In genomic region chr4:165079476-165079875, GRCh38 we compare ENCODE assay signal across 12 cellular contexts. TPM values are rescaled to one million over a fixed set of nuclear protein-coding genes. Genes with fewer than 3 reads are reported as not detected.
DNase-seq lines count a peak whose midpoint lies in the region; ATAC-seq and TF ChIP-seq lines count a peak whose summit lies in the region.
"Had no signal": no experiment of that assay in that cellular context is flagged by ENCODE, and none has a peak within 500 bp of the region (broad histone marks: within the 10 kb centered on the region; RNA-seq: fewer than 3 reads in every experiment).

No MANE protein-coding gene starts in this region.

- no peaks in the 10 kb centered on the region for H4K20me1 ChIP-seq in mammary epithelial cell (ENCODE audit: insufficient read depth, low read length)
- H4K20me1 ChIP-seq in OCI-LY7 (ENCODE audit: insufficient read depth, low read length): no peaks in the 10 kb centered on the region

- dilution Hi-C loops in mammary epithelial cell (cut with HindIII; ENCODE audit: low sequenced_read_pairs): no loop called here

- H3K9me3 ChIP-seq in mammary epithelial cell (replicated peaks; ENCODE audit: insufficient read depth, low read length): no peaks in the 10 kb centered on the region
- H3K9me3 ChIP-seq in liver (ENCODE audit: control insufficient read depth in 4 of 4, low read length in 3 of 4): no peaks in the 10 kb centered on the region
- H3K9me3 ChIP-seq in OCI-LY7 (ENCODE audit: low read length): no peaks in the 10 kb centered on the region
- H3K9me3 ChIP-seq: neutrophil, SK-N-SH had no signal

- TF ChIP-seq RAD21 in liver (IDR thresholded peaks at IDR 0.05): peak in 1 of 2 donors; percentile 8

- in situ Hi-C loops in mammary epithelial cell (cut with MboI; ENCODE audit: low sequenced_read_pairs in 2 of 2): no loop called here

- POLR2A ChIA-PET in OCI-LY7 (lab: Charles Lee): no interaction called here

- CTCF ChIA-PET in mammary epithelial cell (lab: Charles Lee; ENCODE audit: low non-redundant PET): no interaction called here
- CTCF ChIA-PET in OCI-LY7 (lab: Charles Lee; ENCODE audit: unreplicated experiment): no interaction called here

- BruUV-seq in mammary epithelial cell (replicated peaks; lab: Mats Ljungman, UMichigan) (no TSS peak), OCI-LY7 (replicated peaks; lab: Mats Ljungman, UMichigan) (no TSS peak)

- H3K9ac ChIP-seq in mammary epithelial cell (ENCODE audit: insufficient read depth, low read length) (no peak overlapping the region), liver (ENCODE audit: low read depth in 1 of 2, low read length in 2 of 2) (no peak overlapping the region)
- H3K9ac ChIP-seq: SK-N-SH had no signal

- TF ChIP-seq CTCF in mammary epithelial cell (conservative IDR thresholded peaks at IDR 0.05 in 1 of 2, IDR thresholded peaks at IDR 0.05 in 1 of 2; ENCODE audit: extremely low read depth in 1 of 2, insufficient read depth in 1 of 2, low read depth in 1 of 2, low read length in 2 of 2) (no peak), liver (IDR thresholded peaks at IDR 0.05; ENCODE audit: low read depth, low read length, missing input control) (no peak), coronary artery (IDR thresholded peaks at IDR 0.05) (no peak), OCI-LY7 (conservative IDR thresholded peaks at IDR 0.05; ENCODE audit: low read length) (no peak)

- no peaks in the 10 kb centered on the region for H3K79me2 ChIP-seq in mammary epithelial cell (ENCODE audit: insufficient read depth, low read length)
- H3K79me2 ChIP-seq in OCI-LY7 (ENCODE audit: insufficient read depth, low read depth, low read length): no peaks in the 10 kb centered on the region

- no peaks in the 10 kb centered on the region for H3K27me3 ChIP-seq in mammary epithelial cell (ENCODE audit: insufficient read depth, low read length)
- no peaks in the 10 kb centered on the region for H3K27me3 ChIP-seq in liver (ENCODE audit: control insufficient read depth in 4 of 4, insufficient read depth in 4 of 4, low read length in 3 of 4)
- H3K27me3 ChIP-seq: neutrophil had no signal

- TF ChIP-seq POLR2A in GM18505 (IDR thresholded peaks at IDR 0.05; ENCODE audit: borderline replicate concordance, extremely low read depth, insufficient read depth, insufficient read length): no peak

- no peak overlapping the region for H3K4me2 ChIP-seq in mammary epithelial cell (ENCODE audit: insufficient read depth, low read depth, low read length)
- no peak overlapping the region for H3K4me2 ChIP-seq in OCI-LY7 (ENCODE audit: low read length)
- H3K4me2 ChIP-seq: SK-N-SH had no signal

- H2AFZ ChIP-seq in mammary epithelial cell (ENCODE audit: low read depth, low read length) (no peak overlapping the region), OCI-LY7 (ENCODE audit: low read length) (no peak overlapping the region)

- DNase-seq in NCI-H2029 (lab: John Stamatoyannopoulos, UW) (peak; percentile 63), mammary epithelial cell (peak; percentile 5), T1000 (lab: John Stamatoyannopoulos, UW) (no peak), AML-193 (lab: John Stamatoyannopoulos, UW) (no peak), coronary artery (ENCODE audit: low spot score) (no peak), OCI-LY7 (ENCODE audit: low spot score) (no peak)
- DNase-seq: DND-41, SK-N-SH had no signal

- WGBS in mammary epithelial cell (ENCODE audit: low coverage, missing lambda C conversion rate): 59% methylated on average over 6 of the region's 6 CpGs
- WGBS in liver: 9% methylated on average over 6 of the region's 6 CpGs

- intact Hi-C loops in mammary epithelial cell (cut with micrococcal nuclease): no loop called here
- intact Hi-C loops in OCI-LY7 (cut with micrococcal nuclease; ENCODE audit: unreplicated experiment): no loop called here

- H3K4me1 ChIP-seq in mammary epithelial cell (ENCODE audit: insufficient read depth, low read length): no peaks in the 10 kb centered on the region
- peaks cover 6 to 30% (median 9%) of the 10 kb centered on the region in 4 donors for H3K4me1 ChIP-seq in liver (ENCODE audit: control insufficient read depth in 4 of 4, insufficient read depth in 4 of 4, low read length in 3 of 4)
- no peaks in the 10 kb centered on the region for H3K4me1 ChIP-seq in OCI-LY7 (ENCODE audit: insufficient read depth, low read length, poor library complexity, severe bottlenecking)

- H3K36me3 ChIP-seq in mammary epithelial cell (ENCODE audit: insufficient read depth, low read length) (peaks cover 4% of the 10 kb centered on the region), liver (ENCODE audit: control insufficient read depth in 4 of 4, insufficient read depth in 3 of 4, low read depth in 1 of 4, low read length in 3 of 4) (peaks cover 0 to 3% (median 3%) of the 10 kb centered on the region in 4 donors), OCI-LY7 (ENCODE audit: insufficient read depth, low read length) (peaks cover 35% of the 10 kb centered on the region; the same call in 1 of the 2 replicates)

- H3K4me3 ChIP-seq in mammary epithelial cell (replicated peaks in 1 of 3; ENCODE audit: insufficient read depth in 1 of 3, low read depth in 2 of 3, low read length in 3 of 3): no peak overlapping the region
- H3K4me3 ChIP-seq in liver (ENCODE audit: low read depth in 1 of 3, low read length in 3 of 3): no peak overlapping the region
- no peak overlapping the region for H3K4me3 ChIP-seq in coronary artery
- no peak overlapping the region for H3K4me3 ChIP-seq in OCI-LY7 (ENCODE audit: low read depth, low read length, poor library complexity, severe bottlenecking)

- no peaks in the 10 kb centered on the region for H3K9me2 ChIP-seq in OCI-LY7 (ENCODE audit: insufficient read depth, low read length)
- H3K9me2 ChIP-seq: SK-N-SH had no signal

- peak; percentile 61 for ATAC-seq in GM18505 (IDR thresholded peaks at IDR 0.05; ENCODE audit: unreplicated experiment)
- ATAC-seq: stimulated activated effector memory CD8-positive, alpha-beta T cell treated with anti-CD3 and anti-CD28 coated beads, Interleukin-12 subunit alpha, Interleukin-12 subunit beta, amount 100 ng/mL, for 72 hours had no signal

- H3K27ac ChIP-seq in mammary epithelial cell (ENCODE audit: insufficient read depth, low read depth, low read length) (no peak overlapping the region), liver (ENCODE audit: low read depth in 1 of 2, low read length in 2 of 2) (peak overlapping the region in 1 of 2 donors; percentile 50), coronary artery (no peak overlapping the region), OCI-LY7 (ENCODE audit: low read depth, low read length, poor library complexity, severe bottlenecking) (no peak overlapping the region)
- H3K27ac ChIP-seq: neutrophil had no signal

TF ChIP-seq in liver, 16 proteins besides CTCF, POLR2A, EP300 and RAD21:
- TF ChIP-seq FOXA1 (IDR thresholded peaks at IDR 0.05) (no peak), HNF4A (conservative IDR thresholded peaks at IDR 0.05) (peak in 1 of 2 donors; percentile 17), EGR1 (IDR thresholded peaks at IDR 0.05; ENCODE audit: low read depth in 2 of 2) (no peak), RXRA (IDR thresholded peaks at IDR 0.05) (peak in 1 of 2 donors; percentile 17), MAX (IDR thresholded peaks at IDR 0.05) (no peak), YY1 (IDR thresholded peaks at IDR 0.05) (peak; percentile 47)

RNA-seq across cellular contexts. Expression of gene TRIM75, which starts 25.8 kb away (rescaled TPM):
- total RNA-seq in mammary epithelial cell (not detected), liver (not detected), OCI-LY7 (2022) (not detected in 2 replicates)
- polyA plus RNA-seq in mammary epithelial cell (not detected), liver (not detected)
- polyA minus RNA-seq in mammary epithelial cell: not detected
- total RNA-seq in OCI-LY7 (2014; rRNA removed; shearing (Covaris generic)): not detected in 2 replicates
- polyA plus RNA-seq: SK-N-SH had no signal

RNA-seq across cellular contexts. Expression of gene TMEM192, which starts 33.2 kb away (rescaled TPM):
- total RNA-seq in mammary epithelial cell: 10 to 100 TPM; 21.3 to 25.5 TPM
- polyA plus RNA-seq in mammary epithelial cell: 16.3 TPM
- 11.4 TPM for polyA minus RNA-seq in mammary epithelial cell
- 10 to 100 TPM; 10.6 to 19.6 TPM for total RNA-seq in liver
- 10 to 100 TPM; 18.3 to 20.3 TPM for polyA plus RNA-seq in liver
- 5.9 and 6.6 TPM in 2 replicates for total RNA-seq in OCI-LY7 (2014; rRNA removed; shearing (Covaris generic))
- total RNA-seq in OCI-LY7 (2022): 15.3 and 15.5 TPM in 2 replicates

RNA-seq across cellular contexts. Expression of gene TRIM60, which starts 47.7 kb away (rescaled TPM):
- total RNA-seq in mammary epithelial cell: not detected
- not detected for polyA plus RNA-seq in mammary epithelial cell
- polyA minus RNA-seq in mammary epithelial cell: not detected
- not detected for total RNA-seq in liver
- polyA plus RNA-seq in liver: not detected
- total RNA-seq in OCI-LY7 (2014; rRNA removed; shearing (Covaris generic)): not detected in 2 replicates
- total RNA-seq in OCI-LY7 (2022): not detected in 2 replicates
- polyA plus RNA-seq: SK-N-SH had no signal

Comparison
In these comparisons a context has a peak if more than half of its experiments do, and no peak if none do; other contexts are left out.
1. DNase-seq: peak in NCI-H2029 (single experiment) and mammary epithelial cell (single experiment); none in T1000 (single experiment), AML-193 (0 of 2), coronary artery (single experiment) and OCI-LY7 (single experiment).